In the genomic region with DNA sequence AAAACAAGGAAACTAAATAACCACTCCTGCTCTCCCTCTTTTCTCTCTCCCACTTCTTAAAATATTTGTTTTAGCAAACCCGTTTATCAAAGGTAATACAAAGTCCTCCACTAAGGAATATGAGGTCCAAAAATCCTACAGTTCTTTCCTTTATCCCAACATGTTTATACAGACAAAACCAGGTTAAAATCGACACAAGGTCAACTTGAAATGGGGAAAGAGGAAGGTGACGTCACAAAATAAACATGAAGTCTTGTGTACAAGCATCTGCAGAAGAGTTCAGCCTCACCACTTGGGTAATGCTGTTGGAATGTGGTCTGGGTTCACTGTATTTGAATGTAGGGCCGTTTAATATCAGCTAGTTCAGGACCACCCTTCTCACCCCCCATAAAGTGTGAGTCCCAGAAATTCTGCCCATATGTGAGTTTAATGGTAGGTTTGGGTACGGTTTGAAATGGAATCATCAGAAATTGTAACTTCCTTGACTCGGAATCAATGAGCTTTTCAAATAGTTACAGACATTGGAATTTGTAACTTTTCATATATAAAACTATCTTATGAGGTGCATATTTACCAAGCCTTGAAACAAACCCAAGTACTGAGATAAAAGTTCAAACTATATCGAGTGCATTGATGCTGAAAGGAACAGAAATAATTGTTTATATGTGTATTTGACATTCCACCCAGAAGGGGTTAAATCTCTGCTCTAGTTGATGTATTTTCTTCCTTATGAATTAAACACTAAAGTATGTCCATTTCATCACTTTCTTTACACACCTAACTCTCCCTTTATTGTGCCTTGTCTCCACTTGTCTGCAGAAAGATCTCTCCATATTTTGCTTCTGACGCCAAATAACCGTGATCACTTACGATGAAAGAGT, we compare ENCODE assay signal across 10 cellular contexts.
DNase-seq lines count a peak whose midpoint lies in the region; TF ChIP-seq lines count a peak whose summit lies in the region.
"Had no signal": no experiment of that assay in that cellular context is flagged by ENCODE, and none has a peak within 500 bp of the region (broad histone marks: within the 10 kb centered on the region; RNA-seq: fewer than 3 reads in every experiment).

No MANE protein-coding gene starts in this region.

- H3K27ac ChIP-seq in right atrium auricular region (peak overlapping the region; percentile 48 to 58), temporal lobe (ENCODE audit: low read depth, low read length) (peak overlapping the region; percentile 19)

- no peak overlapping the region for H3K4me3 ChIP-seq in right atrium auricular region

- no peaks in the 10 kb centered on the region for H3K9me3 ChIP-seq in right atrium auricular region

- H3K4me1 ChIP-seq in right atrium auricular region: peaks cover 0 to 56% of the 10 kb centered on the region in 2 donors

- H3K27me3 ChIP-seq in right atrium auricular region: no peaks in the 10 kb centered on the region

- DNase-seq in HS-27A (ENCODE audit: low read depth) (peak; percentile 82), amniotic epithelial cell (ENCODE audit: low read depth) (peak; percentile 97), right atrium auricular region (ENCODE audit: low spot score) (no peak), SK-N-DZ (ENCODE audit: low spot score) (no peak), SKM-1 treated with dmso at 0.1 percent for 144 hours (lab: John Stamatoyannopoulos, UW; ENCODE audit: unreplicated experiment) (no peak), iPS-NIHi11 (ENCODE audit: low spot score) (no peak)
- no peak for DNase-seq in stimulated activated CD8-positive, alpha-beta memory T cell treated with anti-CD3 and anti-CD28 coated beads, Interleukin-4, amount 100 ng/mL, for 48 hours
- DNase-seq: activated naive CD4-positive, alpha-beta T cell treated with anti-CD3 and anti-CD28 coated beads for 36 hours; RPMI8226 had no signal

- no peak for TF ChIP-seq CTCF in right atrium auricular region (IDR thresholded peaks at IDR 0.05)

- H3K36me3 ChIP-seq in right atrium auricular region: no peaks in the 10 kb centered on the region

Comparison
In these comparisons a context has a peak if more than half of its experiments do, and no peak if none do; other contexts are left out.
1. DNase-seq: peak in HS-27A (single experiment) and amniotic epithelial cell (single experiment); none in right atrium auricular region (single experiment), SK-N-DZ (single experiment), SKM-1 treated with dmso at 0.1 percent for 144 hours (single experiment), stimulated activated CD8-positive, alpha-beta memory T cell treated with anti-CD3 and anti-CD28 coated beads, Interleukin-4, amount 100 ng/mL, for 48 hours (single experiment) and iPS-NIHi11 (single experiment).